In genomic region chr19:45437328-45437727, GRCh38 we compare ENCODE assay signal across 19 cellular contexts.
"Had no signal": no experiment of that assay in that cellular context is flagged by ENCODE, and none has a peak within 500 bp of the region (broad histone marks: within the 10 kb centered on the region; RNA-seq: fewer than 3 reads in every experiment).

No MANE protein-coding gene starts in this region.

- H3K4me3 ChIP-seq: SJSA1, SK-N-MC had no signal

- H3K27ac ChIP-seq: SJSA1, SK-N-MC had no signal

- H3K9me3 Mint-ChIP-seq: IgD-negative memory B cell had no signal

- H3K27me3 ChIP-seq: SJSA1 had no signal

- H3K9me3 ChIP-seq: SJSA1 had no signal

- DNase-seq: KBM-7, MV-4-11, NCI-H1048, NCI-H1105, NCI-H1417, NCI-H1436 treated with DMSO at 0.1 percent for 48 hours, NCI-H1694, NCI-H187 treated with DMSO at 0.1 percent for 48 hours, NCI-H2029 treated with DMSO at 0.1 percent for 48 hours, NCI-H2227 treated with DMSO at 0.1 percent for 48 hours, NCI-H524, NCI-H526 treated with DMSO at 0.1 percent for 48 hours, NCI-H748 treated with DMSO at 0.1 percent for 48 hours, Right ventricle myocardium superior, SIG-M5 had no signal

- H3K27me3 Mint-ChIP-seq: IgD-negative memory B cell had no signal

- ATAC-seq: Panc1 had no signal

- H3K36me3 Mint-ChIP-seq: IgD-negative memory B cell had no signal

- H3K36me3 ChIP-seq: SJSA1 had no signal
